In genomic region chr7:85980740-85981139, GRCh38 we compare ENCODE assay signal across 8 cellular contexts.
"Had no signal": no experiment of that assay in that cellular context is flagged by ENCODE, and none has a peak within 500 bp of the region (broad histone marks: within the 10 kb centered on the region; RNA-seq: fewer than 3 reads in every experiment).

No MANE protein-coding gene starts in this region.

- H3K4me2 ChIP-seq: KMS-11 had no signal

- DNase-seq: Karpas-422, Kasumi-1, KBM-7, KG1 had no signal

- FAIRE-seq: HTR-8/SVneo, K562 had no signal

- H3K4me3 ChIP-seq: K562 had no signal

- H3K9ac ChIP-seq: KMS-11 had no signal

- ATAC-seq: K562 had no signal

- H3K27ac ChIP-seq: HL-60, KMS-11 had no signal
